In genomic region chr20:35059612-35060011, GRCh38 we compare ENCODE assay signal across 8 cellular contexts.
"Had no signal": no experiment of that assay in that cellular context is flagged by ENCODE, and none has a peak within 500 bp of the region (broad histone marks: within the 10 kb centered on the region; RNA-seq: fewer than 3 reads in every experiment).

No MANE protein-coding gene starts in this region.

- ATAC-seq: GM12878 had no signal

- FAIRE-seq: G401.6, GM12878, GM12891, GM12892, GM18507, GM19239 had no signal

- DNase-seq: GDM1, GF-D8 had no signal

- H3K4me3 ChIP-seq: GM12878 had no signal
